ENCODE assay signal across 10 cellular contexts in genomic region chr6:47005486-47005885, GRCh38. TPM values are rescaled to one million over a fixed set of nuclear protein-coding genes. Genes with fewer than 3 reads are reported as not detected.
"Had no signal": no experiment of that assay in that cellular context is flagged by ENCODE, and none has a peak within 500 bp of the region (broad histone marks: within the 10 kb centered on the region; RNA-seq: fewer than 3 reads in every experiment).

No MANE protein-coding gene starts in this region.

- DNase-seq: GM23248, GOT3, H7, H9, HCEC 1CT, HFFc6 had no signal

- H3K4me1 ChIP-seq: HAP-1 had no signal

- ATAC-seq: GM23338, HCT116 had no signal

- H3K4me3 ChIP-seq: GM23248, GM23338, HAP-1 had no signal

- H3K27ac ChIP-seq: GM23248 had no signal

- H3K9me3 ChIP-seq: HAP-1 had no signal

- H3K36me3 ChIP-seq: HAP-1 had no signal

RNA-seq across cellular contexts. Expression of gene ADGRF1, which starts 36.6 kb away (rescaled TPM):
- total RNA-seq: GM23248, GM23338, H1, H7, H9, HFFc6 had no signal
